In the genomic region with DNA sequence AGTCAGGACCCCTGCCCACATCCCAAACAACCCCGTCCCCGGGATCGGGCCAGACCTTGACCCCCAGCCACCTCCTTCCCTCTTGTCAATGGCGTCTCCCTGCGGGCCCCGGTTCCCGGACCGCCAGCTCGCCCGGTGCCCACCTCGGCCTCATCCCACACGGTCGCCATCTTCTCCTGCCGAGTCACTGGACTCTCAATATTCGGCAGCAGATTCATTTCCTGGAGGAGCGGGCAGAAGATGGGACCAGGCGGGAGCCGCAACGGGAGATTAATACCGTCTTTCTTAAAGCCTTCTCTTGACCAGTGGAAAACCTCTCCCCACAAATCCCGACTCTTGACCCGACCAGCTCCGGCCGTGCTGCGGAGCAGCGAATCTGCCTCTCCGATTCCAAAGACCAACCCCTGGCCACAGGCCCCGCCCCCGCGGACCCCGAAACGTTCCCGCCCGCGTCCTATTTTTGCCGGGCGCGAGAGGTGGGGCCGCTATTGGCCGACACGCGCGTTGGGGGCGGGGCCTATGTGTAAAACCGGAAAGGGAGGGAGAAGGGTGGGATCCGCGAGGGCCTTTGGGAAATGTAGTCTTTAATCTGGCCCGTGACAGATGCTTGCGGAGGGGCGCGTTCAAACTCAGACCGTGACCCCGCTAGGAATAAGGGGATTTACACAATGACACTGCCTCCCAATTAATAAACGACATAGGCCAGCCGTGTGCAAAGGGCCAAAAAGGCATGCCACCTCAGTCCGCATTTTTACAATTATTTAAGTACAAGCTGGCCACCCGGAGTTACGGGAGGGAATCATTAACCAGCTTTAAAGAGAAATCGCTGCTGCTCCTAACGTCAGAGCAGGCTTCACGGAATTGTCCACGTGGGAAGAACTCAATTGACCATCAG, we compare ENCODE assay signal across 1 cellular context.
TF ChIP-seq lines count a peak whose summit lies in the region.

A gene (minus strand): TSS at position 378 of the 895 bp plus-strand sequence. CDS start 160 bp downstream, at position 218.

TF ChIP-seq in K562, 482 proteins besides CTCF, POLR2A, EP300 and RAD21 (continued from another document and continues in another):
- TF ChIP-seq MBD2 (IDR thresholded peaks at IDR 0.05; ENCODE audit: borderline replicate concordance, low read depth), result peak; percentile 77; the same call in 1 of the 2 replicates
- peak; percentile 47; the same call in 1 of the 2 replicates for TF ChIP-seq CREB1 (IDR thresholded peaks at IDR 0.05)
- TF ChIP-seq CREB1 (CRISPR knock-in tag; IDR thresholded peaks at IDR 0.05), result peak; percentile 76
- TF ChIP-seq U2AF1 (optimal IDR thresholded peaks at IDR 0.05; ENCODE audit: low read depth, low read length), result no peak
- TF ChIP-seq, protein P1, sequence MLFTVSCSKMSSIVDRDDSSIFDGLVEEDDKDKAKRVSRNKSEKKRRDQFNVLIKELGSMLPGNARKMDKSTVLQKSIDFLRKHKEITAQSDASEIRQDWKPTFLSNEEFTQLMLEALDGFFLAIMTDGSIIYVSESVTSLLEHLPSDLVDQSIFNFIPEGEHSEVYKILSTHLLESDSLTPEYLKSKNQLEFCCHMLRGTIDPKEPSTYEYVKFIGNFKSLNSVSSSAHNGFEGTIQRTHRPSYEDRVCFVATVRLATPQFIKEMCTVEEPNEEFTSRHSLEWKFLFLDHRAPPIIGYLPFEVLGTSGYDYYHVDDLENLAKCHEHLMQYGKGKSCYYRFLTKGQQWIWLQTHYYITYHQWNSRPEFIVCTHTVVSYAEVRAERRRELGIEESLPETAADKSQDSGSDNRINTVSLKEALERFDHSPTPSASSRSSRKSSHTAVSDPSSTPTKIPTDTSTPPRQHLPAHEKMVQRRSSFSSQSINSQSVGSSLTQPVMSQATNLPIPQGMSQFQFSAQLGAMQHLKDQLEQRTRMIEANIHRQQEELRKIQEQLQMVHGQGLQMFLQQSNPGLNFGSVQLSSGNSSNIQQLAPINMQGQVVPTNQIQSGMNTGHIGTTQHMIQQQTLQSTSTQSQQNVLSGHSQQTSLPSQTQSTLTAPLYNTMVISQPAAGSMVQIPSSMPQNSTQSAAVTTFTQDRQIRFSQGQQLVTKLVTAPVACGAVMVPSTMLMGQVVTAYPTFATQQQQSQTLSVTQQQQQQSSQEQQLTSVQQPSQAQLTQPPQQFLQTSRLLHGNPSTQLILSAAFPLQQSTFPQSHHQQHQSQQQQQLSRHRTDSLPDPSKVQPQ (CRISPR knock-in tag; IDR thresholded peaks at IDR 0.05; ENCODE audit: borderline replicate concordance), result no peak
- peak; percentile 9; the same call in 1 of the 2 replicates for TF ChIP-seq ESRRA (IDR thresholded peaks at IDR 0.05; ENCODE audit: borderline replicate concordance, low read depth)
- no peak for TF ChIP-seq ZNF445 (CRISPR knock-in tag; IDR thresholded peaks at IDR 0.05; ENCODE audit: low read depth)
- TF ChIP-seq, protein P2, sequence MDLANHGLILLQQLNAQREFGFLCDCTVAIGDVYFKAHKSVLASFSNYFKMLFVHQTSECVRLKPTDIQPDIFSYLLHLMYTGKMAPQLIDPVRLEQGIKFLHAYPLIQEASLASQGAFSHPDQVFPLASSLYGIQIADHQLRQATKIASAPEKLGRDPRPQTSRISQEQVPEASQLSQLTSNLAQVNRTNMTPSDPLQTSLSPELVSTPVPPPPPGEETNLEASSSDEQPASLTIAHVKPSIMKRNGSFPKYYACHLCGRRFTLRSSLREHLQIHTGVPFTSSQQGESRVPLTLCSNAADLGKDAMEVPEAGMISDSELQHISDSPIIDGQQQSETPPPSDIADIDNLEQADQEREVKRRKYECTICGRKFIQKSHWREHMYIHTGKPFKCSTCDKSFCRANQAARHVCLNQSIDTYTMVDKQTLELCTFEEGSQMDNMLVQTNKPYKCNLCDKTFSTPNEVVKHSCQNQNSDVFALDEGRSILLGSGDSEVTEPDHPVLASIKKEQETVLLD (IDR thresholded peaks at IDR 0.05), result no peak
- no peak for TF ChIP-seq LEF1 (IDR thresholded peaks at IDR 0.05)
- TF ChIP-seq, protein P3, sequence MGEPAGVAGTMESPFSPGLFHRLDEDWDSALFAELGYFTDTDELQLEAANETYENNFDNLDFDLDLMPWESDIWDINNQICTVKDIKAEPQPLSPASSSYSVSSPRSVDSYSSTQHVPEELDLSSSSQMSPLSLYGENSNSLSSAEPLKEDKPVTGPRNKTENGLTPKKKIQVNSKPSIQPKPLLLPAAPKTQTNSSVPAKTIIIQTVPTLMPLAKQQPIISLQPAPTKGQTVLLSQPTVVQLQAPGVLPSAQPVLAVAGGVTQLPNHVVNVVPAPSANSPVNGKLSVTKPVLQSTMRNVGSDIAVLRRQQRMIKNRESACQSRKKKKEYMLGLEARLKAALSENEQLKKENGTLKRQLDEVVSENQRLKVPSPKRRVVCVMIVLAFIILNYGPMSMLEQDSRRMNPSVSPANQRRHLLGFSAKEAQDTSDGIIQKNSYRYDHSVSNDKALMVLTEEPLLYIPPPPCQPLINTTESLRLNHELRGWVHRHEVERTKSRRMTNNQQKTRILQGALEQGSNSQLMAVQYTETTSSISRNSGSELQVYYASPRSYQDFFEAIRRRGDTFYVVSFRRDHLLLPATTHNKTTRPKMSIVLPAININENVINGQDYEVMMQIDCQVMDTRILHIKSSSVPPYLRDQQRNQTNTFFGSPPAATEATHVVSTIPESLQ (CRISPR knock-in tag; IDR thresholded peaks at IDR 0.05), result peak; percentile 87
- TF ChIP-seq TAF7 (tag; IDR thresholded peaks at IDR 0.05), result peak; percentile 99
- TF ChIP-seq ZBED1 (IDR thresholded peaks at IDR 0.05), result no peak
- TF ChIP-seq RUNX1 (IDR thresholded peaks at IDR 0.05; ENCODE audit: low read depth), result no peak
- TF ChIP-seq HLTF (IDR thresholded peaks at IDR 0.05), result peak; percentile 82; the same call in 1 of the 2 replicates
- TF ChIP-seq SIN3A (IDR thresholded peaks at IDR 0.05; ENCODE audit: borderline replicate concordance in 2 of 2, control insufficient read depth in 1 of 2, low read depth in 2 of 2, low read length in 2 of 2), result peak; percentile 6 to 79; a peak in 2 of 4 replicates
- 0 out of 2 replicates have a peak, but pooled peaks have one; percentile 10 for TF ChIP-seq MEF2A (IDR thresholded peaks at IDR 0.05; ENCODE audit: control insufficient read depth, low read depth, low read length)
- TF ChIP-seq MTF1 (CRISPR knock-in tag; IDR thresholded peaks at IDR 0.05; ENCODE audit: borderline replicate concordance), result no peak
- TF ChIP-seq ZC3H8 (IDR thresholded peaks at IDR 0.05), result peak; percentile 81; the same call in 1 of the 2 replicates
- peak; percentile 38 for TF ChIP-seq NFYB (IDR thresholded peaks at IDR 0.05; ENCODE audit: extremely low read depth, insufficient read length)
- TF ChIP-seq TCFL5 (CRISPR knock-in tag; conservative IDR thresholded peaks at IDR 0.05), result no peak
- peak; percentile 91 to 98 (median 94) for TF ChIP-seq YY1 (IDR thresholded peaks at IDR 0.05; ENCODE audit: borderline replicate concordance in 1 of 3, control insufficient read depth in 1 of 3, extremely low read depth in 1 of 3, insufficient read depth in 3 of 3, insufficient read length in 1 of 3, insufficient replicate concordance in 2 of 3, low read depth in 1 of 3, low read length in 2 of 3)
- no peak for TF ChIP-seq NR2C2 (CRISPR knock-in tag; IDR thresholded peaks at IDR 0.05)
- peak; percentile 80 for TF ChIP-seq NR2C2 (tag; IDR thresholded peaks at IDR 0.05)
- no peak for TF ChIP-seq ZBTB8A (IDR thresholded peaks at IDR 0.05; ENCODE audit: partially characterized antibody)
- TF ChIP-seq, protein P4, sequence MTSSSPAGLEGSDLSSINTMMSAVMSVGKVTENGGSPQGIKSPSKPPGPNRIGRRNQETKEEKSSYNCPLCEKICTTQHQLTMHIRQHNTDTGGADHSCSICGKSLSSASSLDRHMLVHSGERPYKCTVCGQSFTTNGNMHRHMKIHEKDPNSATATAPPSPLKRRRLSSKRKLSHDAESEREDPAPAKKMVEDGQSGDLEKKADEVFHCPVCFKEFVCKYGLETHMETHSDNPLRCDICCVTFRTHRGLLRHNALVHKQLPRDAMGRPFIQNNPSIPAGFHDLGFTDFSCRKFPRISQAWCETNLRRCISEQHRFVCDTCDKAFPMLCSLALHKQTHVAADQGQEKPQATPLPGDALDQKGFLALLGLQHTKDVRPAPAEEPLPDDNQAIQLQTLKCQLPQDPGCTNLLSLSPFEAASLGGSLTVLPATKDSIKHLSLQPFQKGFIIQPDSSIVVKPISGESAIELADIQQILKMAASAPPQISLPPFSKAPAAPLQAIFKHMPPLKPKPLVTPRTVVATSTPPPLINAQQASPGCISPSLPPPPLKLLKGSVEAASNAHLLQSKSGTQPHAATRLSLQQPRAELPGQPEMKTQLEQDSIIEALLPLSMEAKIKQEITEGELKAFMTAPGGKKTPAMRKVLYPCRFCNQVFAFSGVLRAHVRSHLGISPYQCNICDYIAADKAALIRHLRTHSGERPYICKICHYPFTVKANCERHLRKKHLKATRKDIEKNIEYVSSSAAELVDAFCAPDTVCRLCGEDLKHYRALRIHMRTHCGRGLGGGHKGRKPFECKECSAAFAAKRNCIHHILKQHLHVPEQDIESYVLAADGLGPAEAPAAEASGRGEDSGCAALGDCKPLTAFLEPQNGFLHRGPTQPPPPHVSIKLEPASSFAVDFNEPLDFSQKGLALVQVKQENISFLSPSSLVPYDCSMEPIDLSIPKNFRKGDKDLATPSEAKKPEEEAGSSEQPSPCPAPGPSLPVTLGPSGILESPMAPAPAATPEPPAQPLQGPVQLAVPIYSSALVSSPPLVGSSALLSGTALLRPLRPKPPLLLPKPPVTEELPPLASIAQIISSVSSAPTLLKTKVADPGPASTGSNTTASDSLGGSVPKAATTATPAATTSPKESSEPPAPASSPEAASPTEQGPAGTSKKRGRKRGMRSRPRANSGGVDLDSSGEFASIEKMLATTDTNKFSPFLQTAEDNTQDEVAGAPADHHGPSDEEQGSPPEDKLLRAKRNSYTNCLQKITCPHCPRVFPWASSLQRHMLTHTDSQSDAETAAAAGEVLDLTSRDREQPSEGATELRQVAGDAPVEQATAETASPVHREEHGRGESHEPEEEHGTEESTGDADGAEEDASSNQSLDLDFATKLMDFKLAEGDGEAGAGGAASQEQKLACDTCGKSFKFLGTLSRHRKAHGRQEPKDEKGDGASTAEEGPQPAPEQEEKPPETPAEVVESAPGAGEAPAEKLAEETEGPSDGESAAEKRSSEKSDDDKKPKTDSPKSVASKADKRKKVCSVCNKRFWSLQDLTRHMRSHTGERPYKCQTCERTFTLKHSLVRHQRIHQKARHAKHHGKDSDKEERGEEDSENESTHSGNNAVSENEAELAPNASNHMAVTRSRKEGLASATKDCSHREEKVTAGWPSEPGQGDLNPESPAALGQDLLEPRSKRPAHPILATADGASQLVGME (CRISPR knock-in tag; IDR thresholded peaks at IDR 0.05), result no peak
- no peak for TF ChIP-seq NCOA6 (IDR thresholded peaks at IDR 0.05)
- TF ChIP-seq E2F3 (CRISPR knock-in tag; IDR thresholded peaks at IDR 0.05), result no peak
- TF ChIP-seq, protein P5, sequence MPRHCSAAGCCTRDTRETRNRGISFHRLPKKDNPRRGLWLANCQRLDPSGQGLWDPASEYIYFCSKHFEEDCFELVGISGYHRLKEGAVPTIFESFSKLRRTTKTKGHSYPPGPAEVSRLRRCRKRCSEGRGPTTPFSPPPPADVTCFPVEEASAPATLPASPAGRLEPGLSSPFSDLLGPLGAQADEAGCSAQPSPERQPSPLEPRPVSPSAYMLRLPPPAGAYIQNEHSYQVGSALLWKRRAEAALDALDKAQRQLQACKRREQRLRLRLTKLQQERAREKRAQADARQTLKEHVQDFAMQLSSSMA (CRISPR knock-in tag; IDR thresholded peaks at IDR 0.05), result peak; percentile 77; the same call in 1 of the 2 replicates
- no peak for TF ChIP-seq SMARCA4 (IDR thresholded peaks at IDR 0.05)
- TF ChIP-seq, protein P6, sequence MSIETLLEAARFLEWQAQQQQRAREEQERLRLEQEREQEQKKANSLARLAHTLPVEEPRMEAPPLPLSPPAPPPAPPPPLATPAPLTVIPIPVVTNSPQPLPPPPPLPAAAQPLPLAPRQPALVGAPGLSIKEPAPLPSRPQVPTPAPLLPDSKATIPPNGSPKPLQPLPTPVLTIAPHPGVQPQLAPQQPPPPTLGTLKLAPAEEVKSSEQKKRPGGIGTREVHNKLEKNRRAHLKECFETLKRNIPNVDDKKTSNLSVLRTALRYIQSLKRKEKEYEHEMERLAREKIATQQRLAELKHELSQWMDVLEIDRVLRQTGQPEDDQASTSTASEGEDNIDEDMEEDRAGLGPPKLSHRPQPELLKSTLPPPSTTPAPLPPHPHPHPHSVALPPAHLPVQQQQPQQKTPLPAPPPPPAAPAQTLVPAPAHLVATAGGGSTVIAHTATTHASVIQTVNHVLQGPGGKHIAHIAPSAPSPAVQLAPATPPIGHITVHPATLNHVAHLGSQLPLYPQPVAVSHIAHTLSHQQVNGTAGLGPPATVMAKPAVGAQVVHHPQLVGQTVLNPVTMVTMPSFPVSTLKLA (conservative IDR thresholded peaks at IDR 0.05), result peak; percentile 79 to 90
- no peak for TF ChIP-seq HDGF (IDR thresholded peaks at IDR 0.05)
- TF ChIP-seq, protein P7, sequence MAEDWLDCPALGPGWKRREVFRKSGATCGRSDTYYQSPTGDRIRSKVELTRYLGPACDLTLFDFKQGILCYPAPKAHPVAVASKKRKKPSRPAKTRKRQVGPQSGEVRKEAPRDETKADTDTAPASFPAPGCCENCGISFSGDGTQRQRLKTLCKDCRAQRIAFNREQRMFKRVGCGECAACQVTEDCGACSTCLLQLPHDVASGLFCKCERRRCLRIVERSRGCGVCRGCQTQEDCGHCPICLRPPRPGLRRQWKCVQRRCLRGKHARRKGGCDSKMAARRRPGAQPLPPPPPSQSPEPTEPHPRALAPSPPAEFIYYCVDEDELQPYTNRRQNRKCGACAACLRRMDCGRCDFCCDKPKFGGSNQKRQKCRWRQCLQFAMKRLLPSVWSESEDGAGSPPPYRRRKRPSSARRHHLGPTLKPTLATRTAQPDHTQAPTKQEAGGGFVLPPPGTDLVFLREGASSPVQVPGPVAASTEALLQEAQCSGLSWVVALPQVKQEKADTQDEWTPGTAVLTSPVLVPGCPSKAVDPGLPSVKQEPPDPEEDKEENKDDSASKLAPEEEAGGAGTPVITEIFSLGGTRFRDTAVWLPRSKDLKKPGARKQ (CRISPR knock-in tag; IDR thresholded peaks at IDR 0.05), result no peak
- TF ChIP-seq, protein P8, sequence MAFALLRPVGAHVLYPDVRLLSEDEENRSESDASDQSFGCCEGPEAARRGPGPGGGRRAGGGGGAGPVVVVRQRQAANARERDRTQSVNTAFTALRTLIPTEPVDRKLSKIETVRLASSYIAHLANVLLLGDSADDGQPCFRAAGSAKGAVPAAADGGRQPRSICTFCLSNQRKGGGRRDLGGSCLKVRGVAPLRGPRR (CRISPR knock-in tag; IDR thresholded peaks at IDR 0.05), result 0 out of 2 replicates have a peak, but pooled peaks have one; percentile 34
- 0 out of 2 replicates have a peak, but pooled peaks have one; percentile 18 for TF ChIP-seq ZNF263 (CRISPR knock-in tag; IDR thresholded peaks at IDR 0.05; ENCODE audit: borderline replicate concordance)
- TF ChIP-seq, protein P9, sequence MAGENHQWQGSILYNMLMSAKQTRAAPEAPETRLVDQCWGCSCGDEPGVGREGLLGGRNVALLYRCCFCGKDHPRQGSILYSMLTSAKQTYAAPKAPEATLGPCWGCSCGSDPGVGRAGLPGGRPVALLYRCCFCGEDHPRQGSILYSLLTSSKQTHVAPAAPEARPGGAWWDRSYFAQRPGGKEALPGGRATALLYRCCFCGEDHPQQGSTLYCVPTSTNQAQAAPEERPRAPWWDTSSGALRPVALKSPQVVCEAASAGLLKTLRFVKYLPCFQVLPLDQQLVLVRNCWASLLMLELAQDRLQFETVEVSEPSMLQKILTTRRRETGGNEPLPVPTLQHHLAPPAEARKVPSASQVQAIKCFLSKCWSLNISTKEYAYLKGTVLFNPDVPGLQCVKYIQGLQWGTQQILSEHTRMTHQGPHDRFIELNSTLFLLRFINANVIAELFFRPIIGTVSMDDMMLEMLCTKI (IDR thresholded peaks at IDR 0.05; ENCODE audit: partially characterized antibody), result no peak
- TF ChIP-seq PCBP2 (IDR thresholded peaks at IDR 0.05; ENCODE audit: low read depth, low read length, poor library complexity, severe bottlenecking), result no peak
